In the genomic region with DNA sequence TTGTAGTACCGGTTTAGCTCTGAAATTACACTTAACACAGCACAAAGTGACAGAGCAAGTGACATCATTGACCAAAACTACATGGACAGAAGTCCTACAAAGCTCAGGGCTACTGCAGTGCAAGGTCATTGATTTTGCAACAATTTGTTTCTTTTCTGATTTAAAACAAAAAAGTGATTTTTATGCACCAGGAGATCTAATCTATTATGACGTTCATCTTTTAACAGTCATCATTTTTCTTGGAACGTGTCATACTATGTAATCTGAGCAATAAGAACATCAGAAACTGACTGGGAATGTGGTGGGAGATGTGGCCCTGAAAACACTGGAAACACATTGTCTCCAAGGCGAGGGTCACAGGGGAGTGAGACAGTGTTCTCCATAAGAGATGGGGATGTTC, we compare ENCODE assay signal across 17 cellular contexts. TPM values are rescaled to one million over a fixed set of nuclear protein-coding genes. Genes with fewer than 3 reads are reported as not detected.
DNase-seq lines count a peak whose midpoint lies in the region; ATAC-seq, FAIRE-seq and TF ChIP-seq lines count a peak whose summit lies in the region.
"Had no signal": no experiment of that assay in that cellular context is flagged by ENCODE, and none has a peak within 500 bp of the region (broad histone marks: within the 10 kb centered on the region; RNA-seq: fewer than 3 reads in every experiment).

No MANE protein-coding gene starts in this region.

- H3K4me1 Mint-ChIP-seq in astrocyte (ENCODE audit: low read depth, unreplicated experiment) = peaks cover 19% of the 10 kb centered on the region

- no peak for TF ChIP-seq CTCF in astrocyte (IDR thresholded peaks at IDR 0.05; ENCODE audit: insufficient read depth, low read depth, low read length)
- TF ChIP-seq CTCF in fibroblast of villous mesenchyme (IDR thresholded peaks at IDR 0.05; ENCODE audit: insufficient read depth, low read depth, low read length) = no peak

- DNase-seq in H54 (ENCODE audit: insufficient read length, low spot score) (no peak), astrocyte (ENCODE audit: low read depth) (peak; percentile 61), fibroblast of villous mesenchyme (ENCODE audit: low read depth) (peak; percentile 71), stromal cell of bone marrow (ENCODE audit: low read depth) (peak; percentile 26), G401 (ENCODE audit: low spot score) (no peak), KBM-7 (no peak), NCI-H146 treated with DMSO at 0.1 percent for 48 hours (lab: John Stamatoyannopoulos, UW; ENCODE audit: unreplicated experiment) (no peak)
- DNase-seq: NCI-H1105 treated with DMSO at 0.1 percent for 48 hours, NCI-H2029, NCI-H2171 treated with DMSO at 0.1 percent for 48 hours, NCI-H510A treated with DMSO at 0.1 percent for 48 hours, SIG-M5 had no signal

- H3K9me3 ChIP-seq in astrocyte (ENCODE audit: insufficient read depth, low read depth, low read length) = no peaks in the 10 kb centered on the region
- H3K9me3 ChIP-seq: BLaER1 had no signal

- FAIRE-seq in H54 (lab: Jason Lieb, UNC) (peak; percentile 20), astrocyte (lab: Jason Lieb, UNC) (no peak)
- FAIRE-seq: RCC 7860 had no signal

- H3K36me3 Mint-ChIP-seq in astrocyte (ENCODE audit: low read depth, unreplicated experiment) = no peaks in the 10 kb centered on the region

- H2AFZ ChIP-seq in astrocyte (ENCODE audit: low read depth, low read length) = no peak overlapping the region

- in situ Hi-C loops in G401 (cut with HindIII; ENCODE audit: low sequenced_read_pairs) = no loop called here
- in situ Hi-C loops in KBM-7 (cut with MboI; ENCODE audit: low pct_unique_long_range_greater_than_20kb, low sequenced_read_pairs) = no loop called here

- peaks cover 2% of the 10 kb centered on the region for H3K9me3 Mint-ChIP-seq in astrocyte (ENCODE audit: unreplicated experiment)

- no peaks in the 10 kb centered on the region for H3K36me3 ChIP-seq in astrocyte (ENCODE audit: insufficient read depth, low read length)
- H3K36me3 ChIP-seq: BLaER1 had no signal

- H3K4me1 ChIP-seq in astrocyte (ENCODE audit: insufficient read depth, low read length) = peaks cover 12% of the 10 kb centered on the region
- H3K4me1 ChIP-seq: BLaER1 had no signal

- TF ChIP-seq POLR2A in H54 (IDR thresholded peaks at IDR 0.05; ENCODE audit: low read depth, low read length) = no peak

- H3K4me3 ChIP-seq in astrocyte (ENCODE audit: insufficient read depth, low read depth, low read length) = no peak overlapping the region
- no peak overlapping the region for H3K4me3 ChIP-seq in fibroblast of villous mesenchyme (ENCODE audit: low read depth, low read length)
- H3K4me3 ChIP-seq: BLaER1 had no signal

- H3K4me3 Mint-ChIP-seq in astrocyte (ENCODE audit: unreplicated experiment) = no peak overlapping the region

- H4K20me1 ChIP-seq in astrocyte (ENCODE audit: insufficient read depth, low read length) = no peaks in the 10 kb centered on the region
- H4K20me1 ChIP-seq: BLaER1 had no signal

- H3K27me3 ChIP-seq in astrocyte (ENCODE audit: insufficient read depth, low read length) = no peaks in the 10 kb centered on the region
- H3K27me3 ChIP-seq: BLaER1 had no signal

- H3K79me2 ChIP-seq in astrocyte (ENCODE audit: insufficient read depth, low read length) = no peaks in the 10 kb centered on the region

- H3K27me3 Mint-ChIP-seq in astrocyte (ENCODE audit: low read depth, unreplicated experiment) = no peaks in the 10 kb centered on the region

- no peak for ATAC-seq in GM18907 (IDR thresholded peaks at IDR 0.05; ENCODE audit: unreplicated experiment)
- ATAC-seq: HCT116 had no signal

- H3K9ac ChIP-seq in astrocyte (ENCODE audit: low read length) = no peak overlapping the region
- H3K9ac ChIP-seq: BLaER1, KMS-11 had no signal

- no peak overlapping the region for H3K4me2 ChIP-seq in astrocyte (ENCODE audit: low read length)
- H3K4me2 ChIP-seq: BLaER1, KMS-11 had no signal

- H3K27ac Mint-ChIP-seq in astrocyte (ENCODE audit: unreplicated experiment) = peak overlapping the region; percentile 72

- peak overlapping the region; percentile 9 for H3K27ac ChIP-seq in astrocyte (ENCODE audit: low read depth, low read length)
- H3K27ac ChIP-seq: BLaER1, KMS-11 had no signal

RNA-seq across cellular contexts. Expression of a gene that starts 17.4 kb away (rescaled TPM):
- 167 and 181 TPM in 2 replicates for total RNA-seq in astrocyte
- total RNA-seq in fibroblast of villous mesenchyme = 206 and 366 TPM in 2 replicates
- total RNA-seq in G401 (2014; rRNA removed; shearing (Covaris generic)) = 67.8 and 103 TPM in 2 replicates

Comparison
In these comparisons a context has a peak if more than half of its experiments do, and no peak if none do; other contexts are left out.
1. DNase-seq: peak in astrocyte (single experiment), fibroblast of villous mesenchyme (single experiment) and stromal cell of bone marrow (single experiment); none in H54 (single experiment), G401 (single experiment), KBM-7 (single experiment) and NCI-H146 treated with DMSO at 0.1 percent for 48 hours (single experiment).